ENCODE assay signal across 23 cellular contexts in genomic region chr10:17660921-17661320, GRCh38.
"Had no signal": no experiment of that assay in that cellular context is flagged by ENCODE, and none has a peak within 500 bp of the region (broad histone marks: within the 10 kb centered on the region; RNA-seq: fewer than 3 reads in every experiment).

No MANE protein-coding gene starts in this region.

- H3K4me2 ChIP-seq: neural progenitor cell, smooth muscle cell had no signal

- H3K27ac ChIP-seq: ascending aorta, cardiac muscle cell, esophagus muscularis mucosa, heart right ventricle, neural progenitor cell, right atrium auricular region, tibial nerve had no signal

- H3K27ac Mint-ChIP-seq: activated CD8-positive, alpha-beta memory T cell treated with anti-CD3 and anti-CD28 coated beads, Interleukin-2, amount 10 ng/mL, durations not matched to agents 7 days and 5 days; activated naive CD4-positive, alpha-beta T cell treated with anti-CD3 and anti-CD28 coated beads, Interleukin-2, amount 50 U/mL, for 72 hours; mesothelial cell of epicardium; neural progenitor cell; stimulated activated naive B cell treated with anti-CD40 and anti-IgM and Interleukin-4, amounts not matched to agents 10 μg/mL and 1 μg/mL and 100 μg/mL, for 72 hours had no signal

- H3K36me3 ChIP-seq: neural progenitor cell, vagina had no signal

- H3K9me3 ChIP-seq: ascending aorta, esophagus muscularis mucosa, right atrium auricular region, vagina had no signal

- H3K4me1 ChIP-seq: neural progenitor cell had no signal

- H3K4me3 Mint-ChIP-seq: activated CD8-positive, alpha-beta memory T cell treated with anti-CD3 and anti-CD28 coated beads, Interleukin-2, amount 10 ng/mL, durations not matched to agents 7 days and 5 days; activated T-cell treated with anti-CD3 and anti-CD28 coated beads, Interleukin-2, amount 50 U/mL, for 24 hours; mesothelial cell of epicardium; neural progenitor cell; stimulated activated naive B cell treated with anti-CD40 and anti-IgM and Interleukin-4, amounts not matched to agents 10 μg/mL and 1 μg/mL and 100 μg/mL, for 72 hours had no signal

- H3K9ac ChIP-seq: neural progenitor cell had no signal

- ATAC-seq: activated CD8-positive, alpha-beta memory T cell treated with anti-CD3 and anti-CD28 coated beads, Interleukin-2, amount 10 ng/mL, durations not matched to agents 7 days and 5 days; activated naive CD4-positive, alpha-beta T cell treated with anti-CD3 and anti-CD28 coated beads, Interleukin-2, amount 50 U/mL, for 72 hours; heart right ventricle; stimulated activated naive B cell treated with anti-CD40 and anti-IgM and Interleukin-4, amounts not matched to agents 10 μg/mL and 1 μg/mL and 100 μg/mL, for 72 hours had no signal

- H2AFZ ChIP-seq: neural progenitor cell had no signal

- H3K27me3 ChIP-seq: ascending aorta, cardiac muscle cell, esophagus muscularis mucosa, heart right ventricle, neural progenitor cell, right atrium auricular region, tibial nerve, vagina had no signal

- DNase-seq: activated CD4-positive, alpha-beta T cell treated with anti-CD3 and anti-CD28 coated beads, Interleukin-2, amount 50 U/mL, for 4 hours; activated CD8-positive, alpha-beta memory T cell treated with anti-CD3 and anti-CD28 coated beads, Interleukin-2, amount 10 ng/mL, durations not matched to agents 7 days and 5 days; activated effector memory CD4-positive, alpha-beta T cell treated with anti-CD3 and anti-CD28 coated beads, Interleukin-2, amount 50 U/mL, for 16 hours; activated T-cell treated with anti-CD3 and anti-CD28 coated beads, Interleukin-2, amount 50 U/mL, for 24 hours; foreskin melanocyte; heart right ventricle; kidney glomerular epithelial cell; posterior cingulate gyrus; stimulated activated CD4-positive, alpha-beta T cell treated with anti-CD3 and anti-CD28 coated beads, Interleukin-1b, Interleukin-23, amount 100 ng/mL, for 48 hours; stimulated activated naive B cell treated with anti-CD40 and anti-IgM and Interleukin-4, amounts not matched to agents 10 μg/mL and 1 μg/mL and 100 μg/mL, for 72 hours; T-helper 2 cell had no signal

- H3K4me1 Mint-ChIP-seq: neural progenitor cell had no signal

- H3K4me3 ChIP-seq: ascending aorta, cardiac muscle cell, esophagus muscularis mucosa, heart right ventricle, neural progenitor cell, right atrium auricular region, smooth muscle cell, tibial nerve, vagina had no signal

- H3K27me3 Mint-ChIP-seq: activated CD8-positive, alpha-beta memory T cell treated with anti-CD3 and anti-CD28 coated beads, Interleukin-2, amount 10 ng/mL, durations not matched to agents 7 days and 5 days; activated T-cell treated with anti-CD3 and anti-CD28 coated beads, Interleukin-2, amount 50 U/mL, for 24 hours; stimulated activated naive B cell treated with anti-CD40 and anti-IgM and Interleukin-4, amounts not matched to agents 10 μg/mL and 1 μg/mL and 100 μg/mL, for 72 hours had no signal

- FAIRE-seq: colon, TTC549 had no signal

- H3K9me3 Mint-ChIP-seq: activated T-cell treated with anti-CD3 and anti-CD28 coated beads, Interleukin-2, amount 50 U/mL, for 24 hours had no signal
